23 cellular contexts compared by ENCODE assay signal in the genomic region with DNA sequence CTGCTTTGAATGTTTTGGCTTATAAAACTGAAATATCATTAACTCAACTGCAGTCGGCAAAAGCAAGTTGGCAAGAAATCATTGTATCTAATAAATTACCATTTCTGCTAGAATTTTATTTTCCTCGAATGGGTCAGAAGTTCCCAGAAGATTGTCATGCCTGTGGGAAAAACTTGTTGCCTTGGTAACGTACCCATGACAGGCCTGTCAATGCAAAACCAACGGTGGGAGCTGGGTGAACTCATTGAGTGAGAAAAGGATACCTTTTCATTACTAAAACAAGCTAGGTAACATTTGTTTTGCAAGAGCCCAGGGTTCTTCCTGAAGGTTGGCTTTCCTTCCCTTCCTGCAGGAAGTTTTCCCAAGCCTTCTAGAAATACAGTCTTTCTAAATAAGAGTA. TPM values are rescaled to one million over a fixed set of nuclear protein-coding genes. Genes with fewer than 3 reads are reported as not detected.
DNase-seq lines count a peak whose midpoint lies in the region; TF ChIP-seq lines count a peak whose summit lies in the region.
"Had no signal": no experiment of that assay in that cellular context is flagged by ENCODE, and none has a peak within 500 bp of the region (broad histone marks: within the 10 kb centered on the region; RNA-seq: fewer than 3 reads in every experiment).

No MANE protein-coding gene starts in this region.

- H3K27ac ChIP-seq in caudate nucleus (ENCODE audit: low read depth, low read length) = peak overlapping the region; percentile 80
- peak overlapping the region; percentile 80 to 88 (median 87) for H3K27ac ChIP-seq in thyroid gland
- H3K27ac ChIP-seq in smooth muscle cell (ENCODE audit: low read depth) = no peak overlapping the region
- H3K27ac ChIP-seq: A549; BLaER1 treated with 17β-estradiol and CSF1 and Interleukin-3, amounts not matched to agents 10 nM and 100 nM had no signal

- no peak for TF ChIP-seq CTCF in thyroid gland (IDR thresholded peaks at IDR 0.05)
- TF ChIP-seq CTCF in smooth muscle cell (IDR thresholded peaks at IDR 0.05; ENCODE audit: borderline replicate concordance, insufficient read depth, poor library complexity, severe bottlenecking) = no peak

- H3K4me1 ChIP-seq in thyroid gland = peaks cover 52 to 64% of the 10 kb centered on the region in 2 donors
- H3K4me1 ChIP-seq in smooth muscle cell (ENCODE audit: low read depth) = no peaks in the 10 kb centered on the region
- H3K4me1 ChIP-seq: HAP-1 had no signal

- 54 to 55% methylated on average over 4 of the region's 4 CpGs for WGBS in thyroid gland, 2 donors
- 79% methylated on average over 4 of the region's 4 CpGs for WGBS in smooth muscle cell (ENCODE audit: low lambda C conversion rate)

- H3K4me3 ChIP-seq in thyroid gland (replicated peaks in 1 of 3) = no peak overlapping the region
- no peak overlapping the region for H3K4me3 ChIP-seq in smooth muscle cell
- H3K4me3 ChIP-seq: A549; BLaER1 treated with 17β-estradiol and CSF1 and Interleukin-3, amounts not matched to agents 10 nM and 100 nM; GM12878; GM23338; HAP-1 had no signal

- H3K9me3 ChIP-seq in thyroid gland (no peaks in the 10 kb centered on the region), smooth muscle cell (replicated peaks; ENCODE audit: low read depth) (no peaks in the 10 kb centered on the region)
- H3K9me3 ChIP-seq: A549; BE2C; BLaER1 treated with 17β-estradiol and CSF1 and Interleukin-3, amounts not matched to agents 10 nM and 100 nM; HAP-1 had no signal

- no peak overlapping the region for H3K9ac ChIP-seq in smooth muscle cell (ENCODE audit: low read depth)
- H3K9ac ChIP-seq: BLaER1 treated with 17β-estradiol and CSF1 and Interleukin-3, amounts not matched to agents 10 nM and 100 nM had no signal

- H3K36me3 ChIP-seq in thyroid gland = no peaks in the 10 kb centered on the region
- H3K36me3 ChIP-seq in smooth muscle cell (ENCODE audit: low read depth) = no peaks in the 10 kb centered on the region
- H3K36me3 ChIP-seq: BE2C; BLaER1 treated with 17β-estradiol and CSF1 and Interleukin-3, amounts not matched to agents 10 nM and 100 nM; HAP-1 had no signal

- no peaks in the 10 kb centered on the region for H3F3A ChIP-seq in smooth muscle cell (ENCODE audit: low read depth)

- H3K4me2 ChIP-seq in smooth muscle cell = no peak overlapping the region
- H3K4me2 ChIP-seq: A549; BLaER1 treated with 17β-estradiol and CSF1 and Interleukin-3, amounts not matched to agents 10 nM and 100 nM; GM23338 had no signal

- H3K27me3 ChIP-seq in thyroid gland (no peaks in the 10 kb centered on the region), smooth muscle cell (ENCODE audit: low read depth) (no peaks in the 10 kb centered on the region)
- H3K27me3 ChIP-seq: BE2C; BLaER1 treated with 17β-estradiol and CSF1 and Interleukin-3, amounts not matched to agents 10 nM and 100 nM had no signal

- TF ChIP-seq POLR2A in thyroid gland (IDR thresholded peaks at IDR 0.05) = no peak

- DNase-seq in M059J (ENCODE audit: low read depth) (peak; percentile 26), caudate nucleus (lab: John Stamatoyannopoulos, UW) (peak in 12 of 61 donors; percentile 6 to 57 (median 22)), kidney tubule cell (ENCODE audit: low spot score) (peak; percentile 22), thyroid gland (no peak), hippocampal formation (lab: John Stamatoyannopoulos, UW) (no peak), smooth muscle cell (lab: John Stamatoyannopoulos, UW; ENCODE audit: unreplicated experiment) (no peak), RKO (ENCODE audit: low spot score) (no peak)
- DNase-seq: 8988T; ACHN; AML-193; BE2C; CD4-positive, alpha-beta T cell; CD8-positive, alpha-beta memory T cell; DMS 273 treated with DMSO at 0.1 percent for 48 hours; DMS79; EL; GDM1; HFFc6 had no signal

- H4K20me1 ChIP-seq in smooth muscle cell (ENCODE audit: low read depth) = no peaks in the 10 kb centered on the region
- H4K20me1 ChIP-seq: BLaER1 treated with 17β-estradiol and CSF1 and Interleukin-3, amounts not matched to agents 10 nM and 100 nM had no signal

- intact Hi-C loops in thyroid gland (cut with DNase I) = no loop called here

- H2AFZ ChIP-seq in smooth muscle cell (ENCODE audit: low read depth) = no peak overlapping the region
- H2AFZ ChIP-seq: GM23338 had no signal

- H3K79me2 ChIP-seq in smooth muscle cell (ENCODE audit: low read depth) = no peaks in the 10 kb centered on the region

RNA-seq across cellular contexts. Expression of gene PLB1, which starts 9.5 kb away (rescaled TPM):
- total RNA-seq in M059J (2014; rRNA removed; shearing (Covaris generic)) = 0.91 and 1.5 TPM in 2 replicates
- total RNA-seq in thyroid gland (1 to 10 TPM; 1.2 to 3.3 (median 1.8) TPM), smooth muscle cell (1.1 and 8.7 TPM in 2 replicates)
- polyA plus RNA-seq in smooth muscle cell = 0.75 and 3.7 TPM in 2 replicates

Comparison
In these comparisons a context has a peak if more than half of its experiments do, and no peak if none do; other contexts are left out.
1. DNase-seq: peak in M059J (single experiment) and kidney tubule cell (single experiment); none in thyroid gland (0 of 2), hippocampal formation (0 of 2), smooth muscle cell (single experiment) and RKO (single experiment).